Comparison of ENCODE assay signal across 11 cellular contexts in genomic region chr6:64729522-64729921, GRCh38.
"Had no signal": no experiment of that assay in that cellular context is flagged by ENCODE, and none has a peak within 500 bp of the region (broad histone marks: within the 10 kb centered on the region; RNA-seq: fewer than 3 reads in every experiment).

No MANE protein-coding gene starts in this region.

- H3K4me2 ChIP-seq: GM23338, KMS-11 had no signal

- H3K4me3 ChIP-seq: GM23338 had no signal

- DNase-seq: H9, HCEC 1CT, HFFc6, IMR-90, Karpas-422, KBM-7 had no signal

- H3K9ac ChIP-seq: KMS-11 had no signal

- H3K4me3 Mint-ChIP-seq: GM23338, H9, HFFc6 had no signal

- H3K27ac Mint-ChIP-seq: GM23338, H9, HFFc6 had no signal

- H2AFZ ChIP-seq: GM23338 had no signal

- ATAC-seq: GM23338 had no signal

- FAIRE-seq: H1, H54 had no signal

- H3K27ac ChIP-seq: HL-60, KMS-11 had no signal

- H3K4me1 Mint-ChIP-seq: GM23338, H9 had no signal
